24 cellular contexts compared by ENCODE assay signal in genomic region chr13:107462501-107462900, GRCh38.
"Had no signal": no experiment of that assay in that cellular context is flagged by ENCODE, and none has a peak within 500 bp of the region (broad histone marks: within the 10 kb centered on the region; RNA-seq: fewer than 3 reads in every experiment).

No MANE protein-coding gene starts in this region.

- H3K27me3 ChIP-seq: esophagus muscularis mucosa, gastroesophageal sphincter, neutrophil, ovary, right atrium auricular region, sigmoid colon, stomach, transverse colon had no signal

- H3K36me3 Mint-ChIP-seq: memory B cell, naive B cell had no signal

- H3K4me1 ChIP-seq: esophagus muscularis mucosa, gastroesophageal sphincter, left ventricle myocardium inferior, right atrium auricular region, sigmoid colon, transverse colon had no signal

- H3K9me3 ChIP-seq: esophagus muscularis mucosa, gastroesophageal sphincter, left ventricle myocardium inferior, lower lobe of right lung, neutrophil, ovary, right atrium auricular region, sigmoid colon, stomach, thoracic aorta, transverse colon had no signal

- H3K4me3 Mint-ChIP-seq: memory B cell, naive B cell, nephron had no signal

- H3K36me3 ChIP-seq: esophagus muscularis mucosa, gastroesophageal sphincter, left ventricle myocardium inferior, lower lobe of right lung, neutrophil, ovary, right atrium auricular region, sigmoid colon, stomach, thoracic aorta, transverse colon had no signal

- DNase-seq: effector memory CD4-positive, alpha-beta T cell; foreskin fibroblast; glutamatergic neuron; kidney; left cardiac atrium; left ventricle myocardium inferior; lower lobe of right lung; naive B cell; ovary; sigmoid colon; stimulated activated CD4-positive, alpha-beta T cell treated with anti-CD3 and anti-CD28 coated beads, Interleukin-2, amount 100 ng/mL, for 24 hours; stimulated activated naive CD4-positive, alpha-beta T cell; stomach; substantia nigra; transverse colon had no signal

- H3K27ac Mint-ChIP-seq: memory B cell, naive B cell, nephron had no signal

- H3K4me1 Mint-ChIP-seq: memory B cell, naive B cell, nephron had no signal

- H3K9me3 Mint-ChIP-seq: nephron had no signal

- H3K27ac ChIP-seq: epithelial cell of prostate, esophagus muscularis mucosa, gastroesophageal sphincter, left ventricle myocardium inferior, lower lobe of right lung, neutrophil, ovary, right atrium auricular region, sigmoid colon, skin epidermis, stomach, transverse colon had no signal

- ATAC-seq: gastroesophageal sphincter, left cardiac atrium, lower lobe of right lung had no signal

- H3K27me3 Mint-ChIP-seq: memory B cell, naive B cell had no signal

- H3K4me3 ChIP-seq: esophagus muscularis mucosa, gastroesophageal sphincter, left ventricle myocardium inferior, lower lobe of right lung, ovary, right atrium auricular region, sigmoid colon, skin epidermis, stomach, transverse colon had no signal
